ENCODE assay signal across 1 cellular context in genomic region chr5:150186796-150187356, GRCh38.
TF ChIP-seq lines count a peak whose summit lies in the region.

No MANE protein-coding gene starts in this region.

TF ChIP-seq in SK-N-SH, 30 proteins besides CTCF, POLR2A, EP300 and RAD21:
- TF ChIP-seq REST (IDR thresholded peaks at IDR 0.05; ENCODE audit: low read depth, low read length) = no peak
- no peak for TF ChIP-seq IRF3 (IDR thresholded peaks at IDR 0.05; ENCODE audit: low read depth, low read length)
- no peak for TF ChIP-seq USF2 (IDR thresholded peaks at IDR 0.05; ENCODE audit: borderline replicate concordance, low read depth, low read length)
- TF ChIP-seq GATA2 (CRISPR knock-in tag; IDR thresholded peaks at IDR 0.05) = no peak
- no peak for TF ChIP-seq MXI1 (IDR thresholded peaks at IDR 0.05; ENCODE audit: low read depth, low read length)
- no peak for TF ChIP-seq YY1 (IDR thresholded peaks at IDR 0.05; ENCODE audit: low read depth)
- no peak for TF ChIP-seq CHD2 (IDR thresholded peaks at IDR 0.05; ENCODE audit: low read length, partially characterized antibody)
- no peak for TF ChIP-seq RXRA (IDR thresholded peaks at IDR 0.05; ENCODE audit: borderline replicate concordance, low read depth)
